ENCODE assay signal across 21 cellular contexts in genomic region chr10:34157501-34157900, GRCh38.
DNase-seq lines count a peak whose midpoint lies in the region; ATAC-seq, FAIRE-seq and TF ChIP-seq lines count a peak whose summit lies in the region.
"Had no signal": no experiment of that assay in that cellular context is flagged by ENCODE, and none has a peak within 500 bp of the region (broad histone marks: within the 10 kb centered on the region; RNA-seq: fewer than 3 reads in every experiment).

No MANE protein-coding gene starts in this region.

- H3K27me3 Mint-ChIP-seq in nephron (ENCODE audit: low read depth): no peaks in the 10 kb centered on the region
- H3K27me3 Mint-ChIP-seq in T-helper 17 cell: peaks cover 30% of the 10 kb centered on the region
- H3K27me3 Mint-ChIP-seq: activated CD4-positive, alpha-beta T cell treated with anti-CD3 and anti-CD28 coated beads, Interleukin-2, amount 10 ng/mL, durations not matched to agents 24 days and 14 days; activated CD8-positive, alpha-beta memory T cell treated with anti-CD3 and anti-CD28 coated beads, Interleukin-2, amount 10 ng/mL, durations not matched to agents 7 days and 5 days; CD4-positive, CD25-positive, alpha-beta regulatory T cell had no signal

- TF ChIP-seq CTCF in epithelial cell of esophagus (IDR thresholded peaks at IDR 0.05; ENCODE audit: insufficient read depth, low read depth, low read length, missing control alignments) (no peak), nephron (IDR thresholded peaks at IDR 0.05; ENCODE audit: unreplicated experiment in 3 of 3) (no peak)

- H3K27ac Mint-ChIP-seq in nephron: peak overlapping the region in 2 of 3 experiments; percentile 38 to 62
- H3K27ac Mint-ChIP-seq in T-helper 17 cell: no peak overlapping the region
- H3K27ac Mint-ChIP-seq: activated CD4-positive, alpha-beta T cell treated with anti-CD3 and anti-CD28 coated beads, Interleukin-2, amount 10 ng/mL, durations not matched to agents 24 days and 14 days; activated CD8-positive, alpha-beta memory T cell treated with anti-CD3 and anti-CD28 coated beads, Interleukin-2, amount 10 ng/mL, durations not matched to agents 7 days and 5 days; activated naive CD4-positive, alpha-beta T cell treated with anti-CD3 and anti-CD28 coated beads, Interleukin-2, amount 50 U/mL, for 24 hours; activated T-helper 1 cell treated with anti-CD3 and anti-CD28 coated beads, Interleukin-12 subunit alpha, Interleukin-12 subunit beta, Interleukin-2, Interleukin-4 antibody, amounts not matched to agents 30 ng/mL and 10 ng/mL and 1 ng/mL, durations not matched to agents 14 hours and 24 hours and 36 hours; naive thymus-derived CD8-positive, alpha-beta T cell had no signal

- DNase-seq in AG20443 (ENCODE audit: low spot score): peak; percentile 20
- peak; percentile 34 for DNase-seq in RPMI7951 (ENCODE audit: low read depth)
- peak; percentile 48 for DNase-seq in epithelial cell of esophagus (ENCODE audit: low read depth)
- no peak for DNase-seq in urothelium cell line (ENCODE audit: low spot score)
- DNase-seq in T-helper 17 cell: no peak
- no peak for DNase-seq in NCI-H1092 (lab: John Stamatoyannopoulos, UW)
- no peak for DNase-seq in NK-92 (lab: John Stamatoyannopoulos, UW; ENCODE audit: unreplicated experiment)
- DNase-seq: activated CD4-positive, alpha-beta T cell treated with anti-CD3 and anti-CD28 coated beads, Interleukin-2, amount 10 ng/mL, durations not matched to agents 24 days and 14 days; activated CD8-positive, alpha-beta memory T cell treated with anti-CD3 and anti-CD28 coated beads, Interleukin-2, amount 10 ng/mL, durations not matched to agents 7 days and 5 days; CD4-positive, CD25-positive, alpha-beta regulatory T cell; GF-D8; mesendoderm; naive thymus-derived CD8-positive, alpha-beta T cell; NCI-H510A; RPMI8226; sigmoid colon had no signal

- FAIRE-seq in urothelium cell line (lab: Jason Lieb, UNC): no peak
- FAIRE-seq: colon had no signal

- ATAC-seq in T-helper 17 cell: no peak
- ATAC-seq: activated CD8-positive, alpha-beta memory T cell treated with anti-CD3 and anti-CD28 coated beads, Interleukin-2, amount 10 ng/mL, durations not matched to agents 7 days and 5 days; naive thymus-derived CD8-positive, alpha-beta T cell had no signal

- H3K9me3 ChIP-seq in T-helper 17 cell (ENCODE audit: control insufficient read depth, low read length, poor library complexity, severe bottlenecking): no peaks in the 10 kb centered on the region
- H3K9me3 ChIP-seq: sigmoid colon, thoracic aorta had no signal

- H3K4me3 Mint-ChIP-seq in nephron (no peak overlapping the region), T-helper 17 cell (no peak overlapping the region)
- H3K4me3 Mint-ChIP-seq: activated CD4-positive, alpha-beta T cell treated with anti-CD3 and anti-CD28 coated beads, Interleukin-2, amount 10 ng/mL, durations not matched to agents 24 days and 14 days; activated CD8-positive, alpha-beta memory T cell treated with anti-CD3 and anti-CD28 coated beads, Interleukin-2, amount 10 ng/mL, durations not matched to agents 7 days and 5 days; activated naive CD4-positive, alpha-beta T cell treated with anti-CD3 and anti-CD28 coated beads, Interleukin-2, amount 50 U/mL, for 24 hours; activated T-helper 1 cell treated with anti-CD3 and anti-CD28 coated beads, Interleukin-12 subunit alpha, Interleukin-12 subunit beta, Interleukin-2, Interleukin-4 antibody, amounts not matched to agents 30 ng/mL and 10 ng/mL and 1 ng/mL, durations not matched to agents 14 hours and 24 hours and 36 hours; CD4-positive, CD25-positive, alpha-beta regulatory T cell; naive thymus-derived CD8-positive, alpha-beta T cell had no signal

- H3K4me1 Mint-ChIP-seq in nephron (peaks cover 34% of the 10 kb centered on the region), T-helper 17 cell (no peaks in the 10 kb centered on the region)
- H3K4me1 Mint-ChIP-seq: activated CD4-positive, alpha-beta T cell treated with anti-CD3 and anti-CD28 coated beads, Interleukin-2, amount 10 ng/mL, durations not matched to agents 24 days and 14 days; activated CD8-positive, alpha-beta memory T cell treated with anti-CD3 and anti-CD28 coated beads, Interleukin-2, amount 10 ng/mL, durations not matched to agents 7 days and 5 days; activated naive CD4-positive, alpha-beta T cell treated with anti-CD3 and anti-CD28 coated beads, Interleukin-2, amount 50 U/mL, for 24 hours; CD4-positive, CD25-positive, alpha-beta regulatory T cell; naive thymus-derived CD8-positive, alpha-beta T cell had no signal

- no peak overlapping the region for H3K4me3 ChIP-seq in epithelial cell of esophagus (ENCODE audit: low read length)
- H3K4me3 ChIP-seq: sigmoid colon, thoracic aorta had no signal

- no peaks in the 10 kb centered on the region for H3K9me3 Mint-ChIP-seq in nephron
- H3K9me3 Mint-ChIP-seq: activated CD4-positive, alpha-beta T cell treated with anti-CD3 and anti-CD28 coated beads, Interleukin-2, amount 10 ng/mL, durations not matched to agents 24 days and 14 days; activated naive CD4-positive, alpha-beta T cell treated with anti-CD3 and anti-CD28 coated beads, Interleukin-2, amount 50 U/mL, for 24 hours; naive thymus-derived CD8-positive, alpha-beta T cell had no signal

- H3K36me3 Mint-ChIP-seq in nephron (ENCODE audit: low read depth) (peaks cover 8% of the 10 kb centered on the region), T-helper 17 cell (ENCODE audit: low read depth) (no peaks in the 10 kb centered on the region)
- H3K36me3 Mint-ChIP-seq: activated CD8-positive, alpha-beta memory T cell treated with anti-CD3 and anti-CD28 coated beads, Interleukin-2, amount 10 ng/mL, durations not matched to agents 7 days and 5 days; activated naive CD4-positive, alpha-beta T cell treated with anti-CD3 and anti-CD28 coated beads, Interleukin-2, amount 50 U/mL, for 24 hours; CD4-positive, CD25-positive, alpha-beta regulatory T cell; naive thymus-derived CD8-positive, alpha-beta T cell had no signal

Comparison
In these comparisons a context has a peak if more than half of its experiments do, and no peak if none do; other contexts are left out.
1. DNase-seq: peak in AG20443 (single experiment), RPMI7951 (single experiment) and epithelial cell of esophagus (single experiment); none in urothelium cell line (single experiment), T-helper 17 cell (0 of 3), NCI-H1092 (single experiment) and NK-92 (single experiment).